Comparison of ENCODE assay signal across 8 cellular contexts in the genomic region with DNA sequence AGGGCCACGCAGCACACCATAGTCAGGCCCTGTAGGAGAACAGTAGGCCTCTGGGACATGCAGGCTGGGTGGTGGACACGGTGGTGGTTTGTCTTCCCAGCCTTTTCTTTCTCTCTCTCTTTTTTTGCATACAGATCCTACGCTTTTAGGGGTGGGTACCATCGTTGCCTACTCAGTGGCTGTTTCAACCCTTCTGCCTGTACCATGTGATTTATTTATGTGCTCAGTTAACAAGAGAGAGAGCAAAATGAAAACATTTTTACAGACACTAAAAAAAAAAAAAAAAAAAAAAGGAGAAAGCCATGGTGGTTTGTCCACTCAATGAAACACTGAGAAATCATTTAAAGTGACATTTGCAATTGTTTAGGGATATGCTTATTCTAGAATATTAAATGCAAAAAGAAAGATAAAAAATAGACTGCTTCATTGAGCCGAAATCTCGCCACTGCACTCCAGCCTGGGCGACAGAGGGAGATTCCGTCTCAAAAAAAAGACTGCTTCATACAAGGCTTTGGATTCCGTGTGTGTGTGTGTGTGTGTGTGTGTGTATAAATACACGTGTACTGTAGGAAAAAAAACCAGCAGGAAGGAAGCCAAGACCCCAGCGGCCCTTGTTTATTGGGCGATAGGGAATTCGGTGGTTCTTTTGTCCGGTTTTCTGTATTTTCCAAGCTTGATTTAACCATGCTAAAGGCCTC.
A peak's percentile ranks its signal among the peaks of the same experiment; 100 is the strongest.
DNase-seq lines count a peak whose midpoint lies in the region; ATAC-seq, FAIRE-seq and TF ChIP-seq lines count a peak whose summit lies in the region.

No MANE protein-coding gene starts in this region.

- H3K4me3 ChIP-seq in astrocyte of the cerebellum (ENCODE audit: low read depth, low read length) (peak overlapping the region; percentile 50), subcutaneous abdominal adipose tissue (ENCODE audit: low read depth in 1 of 5, low read length in 5 of 5) (peak overlapping the region; percentile 71 to 85 (median 77))

- H3K9ac ChIP-seq in subcutaneous abdominal adipose tissue (ENCODE audit: low read length in 5 of 5), result peak overlapping the region in 4 of 5 donors; percentile 59 to 77 (median 68)

- no peak for ATAC-seq in GM21576 (IDR thresholded peaks at IDR 0.05; ENCODE audit: unreplicated experiment)

- TF ChIP-seq CTCF in astrocyte of the cerebellum (IDR thresholded peaks at IDR 0.05; ENCODE audit: low read depth, low read length, missing control alignments), result no peak

- no peaks in the 10 kb centered on the region for H3K36me3 ChIP-seq in subcutaneous abdominal adipose tissue (ENCODE audit: control insufficient read depth in 5 of 5, insufficient read depth in 5 of 5, low read length in 5 of 5)

- H3K27me3 ChIP-seq in layer of hippocampus (ENCODE audit: control insufficient read depth, insufficient read depth, low read length) (no peaks in the 10 kb centered on the region), subcutaneous abdominal adipose tissue (ENCODE audit: control insufficient read depth in 5 of 5, insufficient read depth in 4 of 5, low read length in 5 of 5) (no peaks in the 10 kb centered on the region)

- H3K27ac ChIP-seq in layer of hippocampus (ENCODE audit: low read depth, low read length), result peak overlapping the region; percentile 73
- H3K27ac ChIP-seq in subcutaneous abdominal adipose tissue (ENCODE audit: low read depth, low read length), result peak overlapping the region; percentile 85

- H3K9me3 ChIP-seq in subcutaneous abdominal adipose tissue (ENCODE audit: control insufficient read depth in 5 of 5, low read length in 5 of 5), result no peaks in the 10 kb centered on the region

- FAIRE-seq in HTR-8/SVneo (lab: Jason Lieb, UNC), result no peak

- H3K4me1 ChIP-seq in subcutaneous abdominal adipose tissue (ENCODE audit: control insufficient read depth in 5 of 5, insufficient read depth in 5 of 5, low read length in 5 of 5), result peaks cover 3 to 59% (median 50%) of the 10 kb centered on the region in 5 donors

- DNase-seq in activated naive CD4-positive, alpha-beta T cell treated with Interleukin-2 at 50 U/mL for 16 hours, result peak; percentile 21
- no peak for DNase-seq in activated naive CD4-positive, alpha-beta T cell treated with anti-CD3 and anti-CD28 coated beads, Interleukin-2, amount 50 U/mL, for 16 hours
- DNase-seq in NCI-H526 (lab: John Stamatoyannopoulos, UW) (peak; percentile 51 to 58), astrocyte of the cerebellum (ENCODE audit: low read depth) (peak; percentile 88), HTR-8/SVneo (ENCODE audit: insufficient read length, low spot score) (no peak)

- in situ Hi-C loops in astrocyte of the cerebellum (cut with HindIII; ENCODE audit: low sequenced_read_pairs), result loop anchor here (25.0 kb wide), 1 partner anchor 229 kb away; a partner anchor contains a TSS

Comparison
In these comparisons a context has a peak if more than half of its experiments do, and no peak if none do; other contexts are left out.
1. DNase-seq: peak in activated naive CD4-positive, alpha-beta T cell treated with Interleukin-2 at 50 U/mL for 16 hours (single experiment), NCI-H526 (2 of 2) and astrocyte of the cerebellum (single experiment); none in activated naive CD4-positive, alpha-beta T cell treated with anti-CD3 and anti-CD28 coated beads, Interleukin-2, amount 50 U/mL, for 16 hours (single experiment) and HTR-8/SVneo (single experiment).